8 cellular contexts compared by ENCODE assay signal in genomic region chr7:92831716-92832622, GRCh38. TPM values are rescaled to one million over a fixed set of nuclear protein-coding genes. Genes with fewer than 3 reads are reported as not detected.
DNase-seq lines count a peak whose midpoint lies in the region; ATAC-seq and TF ChIP-seq lines count a peak whose summit lies in the region.

No MANE protein-coding gene starts in this region.

- TF ChIP-seq EP300 in tibial nerve (IDR thresholded peaks at IDR 0.05): no peak

- H3F3A ChIP-seq in DOHH2 (ENCODE audit: control insufficient read depth, insufficient read depth): peaks cover 4% of the 10 kb centered on the region

- H3K4me2 ChIP-seq in DOHH2 (ENCODE audit: low read length) (peak overlapping the region; percentile 95), Karpas-422 (ENCODE audit: low read depth, low read length, poor library complexity, severe bottlenecking) (peak overlapping the region; percentile 84)

- H3K27ac ChIP-seq in DOHH2 (ENCODE audit: low read depth, low read length): peak overlapping the region; percentile 88
- H3K27ac ChIP-seq in Karpas-422 (ENCODE audit: low read length): peak overlapping the region; percentile 84
- peak overlapping the region; percentile 86 to 87 for H3K27ac ChIP-seq in left lung
- peak overlapping the region; percentile 74 to 93 (median 85) for H3K27ac ChIP-seq in tibial nerve

- H3K4me1 ChIP-seq in DOHH2 (ENCODE audit: control insufficient read depth, low read length) (peaks cover 46% of the 10 kb centered on the region), Karpas-422 (ENCODE audit: low read length) (peaks cover 69% of the 10 kb centered on the region), left lung (peaks cover 2 to 47% of the 10 kb centered on the region in 2 donors), tibial nerve (peaks cover 3 to 58% (median 10%) of the 10 kb centered on the region in 4 donors)

- peaks cover 55% of the 10 kb centered on the region for H3K36me3 ChIP-seq in DOHH2 (ENCODE audit: control insufficient read depth, low read length)
- H3K36me3 ChIP-seq in Karpas-422 (ENCODE audit: insufficient read depth, low read length): peaks cover 9% of the 10 kb centered on the region
- H3K36me3 ChIP-seq in left lung: no peaks in the 10 kb centered on the region
- no peaks in the 10 kb centered on the region for H3K36me3 ChIP-seq in tibial nerve

- no peaks in the 10 kb centered on the region for H3K9me3 ChIP-seq in DOHH2 (ENCODE audit: control insufficient read depth, insufficient read depth, low read length)
- H3K9me3 ChIP-seq in Karpas-422 (ENCODE audit: low read length): no peaks in the 10 kb centered on the region
- H3K9me3 ChIP-seq in left lung: no peaks in the 10 kb centered on the region
- H3K9me3 ChIP-seq in tibial nerve: no peaks in the 10 kb centered on the region

- H3K9me2 ChIP-seq in DOHH2 (replicated peaks; ENCODE audit: control insufficient read depth, low read length) (no peaks in the 10 kb centered on the region), Karpas-422 (replicated peaks; ENCODE audit: insufficient read depth, low read length) (no peaks in the 10 kb centered on the region)

- ATAC-seq in left lung (no peak), HG03039 (IDR thresholded peaks at IDR 0.05; ENCODE audit: unreplicated experiment) (no peak), HG02884 (IDR thresholded peaks at IDR 0.05; ENCODE audit: unreplicated experiment) (no peak)

- H4K20me1 ChIP-seq in DOHH2 (ENCODE audit: control insufficient read depth, insufficient read depth, low read depth, low read length): peaks cover 23% of the 10 kb centered on the region
- no peaks in the 10 kb centered on the region for H4K20me1 ChIP-seq in Karpas-422 (ENCODE audit: insufficient read depth, low read depth, low read length)

- no peak for TF ChIP-seq CTCF in DOHH2 (IDR thresholded peaks at IDR 0.05; ENCODE audit: low read depth, low read length, poor library complexity, severe bottlenecking)
- no peak for TF ChIP-seq CTCF in astrocyte of the spinal cord (IDR thresholded peaks at IDR 0.05; ENCODE audit: low read depth, low read length)
- TF ChIP-seq CTCF in left lung (IDR thresholded peaks at IDR 0.05): no peak
- no peak for TF ChIP-seq CTCF in tibial nerve (IDR thresholded peaks at IDR 0.05)

- H3K9ac ChIP-seq in Karpas-422 (ENCODE audit: low read length): peak overlapping the region; percentile 72

- H3K4me3 ChIP-seq in DOHH2 (ENCODE audit: low read length) (peak overlapping the region; percentile 92), Karpas-422 (ENCODE audit: low read length) (peak overlapping the region; percentile 90), astrocyte of the spinal cord (ENCODE audit: low read depth, low read length) (peak overlapping the region; percentile 93), left lung (peak overlapping the region; percentile 82 to 93), tibial nerve (peak overlapping the region; percentile 70 to 92 (median 80))

- H2AFZ ChIP-seq in Karpas-422 (ENCODE audit: low read length): 0 out of 2 replicates have a peak overlapping the region, but pooled peaks have one; percentile 4

- DNase-seq in Karpas-422 (no peak), astrocyte of the spinal cord (ENCODE audit: low read depth, low spot score) (peak; percentile 87), left lung (no peak), tibial nerve (ENCODE audit: low spot score in 2 of 2) (no peak), ecto neural progenitor cell (ENCODE audit: low spot score) (no peak)

- in situ Hi-C loops in astrocyte of the spinal cord (cut with HindIII; ENCODE audit: low sequenced_read_pairs): no loop called here

- no peak for TF ChIP-seq POLR2A in tibial nerve (IDR thresholded peaks at IDR 0.05)

- intact Hi-C loops in left lung (cut with DNase I): loop anchor here in 1 of 2 donors (5.0 kb wide), 2 partner anchors 135 to 210 kb away; no protein-coding TSS in a partner anchor

- 38 to 40% methylated on average over 8 of the region's 8 CpGs for WGBS in tibial nerve, 2 donors

- peaks cover 88% of the 10 kb centered on the region for H3K79me2 ChIP-seq in DOHH2 (ENCODE audit: control insufficient read depth, low read length)
- peaks cover 72% of the 10 kb centered on the region for H3K79me2 ChIP-seq in Karpas-422 (ENCODE audit: low read length)

- H3K27me3 ChIP-seq in DOHH2 (ENCODE audit: control insufficient read depth, low read length): peaks cover 2% of the 10 kb centered on the region
- H3K27me3 ChIP-seq in Karpas-422 (ENCODE audit: low read length): peaks cover 3% of the 10 kb centered on the region; the same call in 1 of the 2 replicates
- H3K27me3 ChIP-seq in left lung: no peaks in the 10 kb centered on the region
- H3K27me3 ChIP-seq in tibial nerve: no peaks in the 10 kb centered on the region

RNA-seq across cellular contexts. Expression of gene CDK6, which starts 4.4 kb away (rescaled TPM):
- 49.4 and 65.1 TPM in 2 replicates for total RNA-seq in Karpas-422 (2014; rRNA removed; shearing (Covaris generic); ENCODE audit: low replicate concordance)
- total RNA-seq in left lung (10 to 100 TPM; 20.3 to 24.0 TPM), tibial nerve (10 to 100 TPM; 14.4 to 45.4 (median 26.6) TPM)
